ENCODE assay signal across 2 cellular contexts in the genomic region with DNA sequence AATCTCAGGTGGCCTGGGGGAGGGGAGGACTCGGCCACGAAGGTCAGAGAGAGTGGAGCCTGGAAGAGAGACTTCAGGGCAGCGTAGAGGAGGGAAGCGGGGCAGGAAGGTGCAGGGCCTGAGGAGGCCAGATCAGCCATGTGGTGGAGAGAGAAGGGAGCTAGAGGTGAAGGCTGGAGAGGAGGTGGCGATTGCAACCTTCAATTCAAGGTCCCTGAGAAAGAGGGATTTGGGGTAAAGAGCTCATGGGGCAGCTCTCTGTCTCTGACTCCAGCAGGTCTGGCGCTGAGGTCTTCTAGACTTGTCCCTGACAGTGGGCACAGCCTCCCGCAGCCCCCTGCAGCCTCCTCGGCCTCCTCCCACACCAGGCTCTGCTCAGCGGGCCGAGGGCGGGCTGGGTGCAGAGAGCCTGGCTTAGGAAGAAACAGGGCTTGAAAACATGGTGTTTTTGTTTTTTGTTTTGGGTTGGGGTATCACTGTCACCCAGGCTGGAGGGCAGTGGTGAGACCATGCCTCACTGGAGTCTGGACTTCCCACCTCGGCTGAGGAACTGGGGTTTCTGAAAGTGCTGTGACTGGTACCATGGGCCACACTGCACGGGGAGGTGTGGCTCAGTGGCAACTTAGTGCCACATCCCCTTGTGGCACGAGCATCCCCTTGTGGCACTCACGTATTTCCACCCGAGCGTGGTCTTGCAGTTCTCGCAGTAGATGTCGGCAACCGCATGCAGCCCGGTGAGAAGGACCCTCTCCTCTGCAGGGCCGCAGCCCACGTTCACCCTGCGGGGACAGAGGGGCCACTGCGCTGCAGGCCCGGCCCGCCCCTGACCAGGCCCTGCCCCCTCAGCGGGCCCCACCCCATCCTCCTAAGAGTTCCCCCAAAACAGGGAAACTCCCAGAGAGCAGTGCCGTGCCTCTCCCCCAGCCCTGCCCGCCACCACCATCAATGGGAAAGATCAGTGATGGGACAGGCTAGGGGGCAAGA.
TF ChIP-seq lines count a peak whose summit lies in the region.

No MANE protein-coding gene starts in this region.

TF ChIP-seq in IMR-90, 13 proteins besides CTCF, POLR2A, EP300 and RAD21:
- no peak for TF ChIP-seq SMC3 (IDR thresholded peaks at IDR 0.05; ENCODE audit: low read depth, low read length)
- no peak for TF ChIP-seq NFE2L2 (IDR thresholded peaks at IDR 0.05; ENCODE audit: low read depth, low read length)
- no peak for TF ChIP-seq CHD1 (IDR thresholded peaks at IDR 0.05; ENCODE audit: low read depth, low read length)
- TF ChIP-seq RCOR1 (IDR thresholded peaks at IDR 0.05; ENCODE audit: insufficient replicate concordance, low read length) = no peak
- TF ChIP-seq, protein P1, sequence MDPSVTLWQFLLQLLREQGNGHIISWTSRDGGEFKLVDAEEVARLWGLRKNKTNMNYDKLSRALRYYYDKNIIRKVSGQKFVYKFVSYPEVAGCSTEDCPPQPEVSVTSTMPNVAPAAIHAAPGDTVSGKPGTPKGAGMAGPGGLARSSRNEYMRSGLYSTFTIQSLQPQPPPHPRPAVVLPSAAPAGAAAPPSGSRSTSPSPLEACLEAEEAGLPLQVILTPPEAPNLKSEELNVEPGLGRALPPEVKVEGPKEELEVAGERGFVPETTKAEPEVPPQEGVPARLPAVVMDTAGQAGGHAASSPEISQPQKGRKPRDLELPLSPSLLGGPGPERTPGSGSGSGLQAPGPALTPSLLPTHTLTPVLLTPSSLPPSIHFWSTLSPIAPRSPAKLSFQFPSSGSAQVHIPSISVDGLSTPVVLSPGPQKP (IDR thresholded peaks at IDR 0.05; ENCODE audit: borderline replicate concordance, low read depth, low read length) = no peak

TF ChIP-seq in H1, 55 proteins besides CTCF, POLR2A, EP300 and RAD21:
- TF ChIP-seq BCL11A (IDR thresholded peaks at IDR 0.05; ENCODE audit: low read depth in 2 of 2, low read length in 2 of 2) = no peak
- TF ChIP-seq E2F6 (IDR thresholded peaks at IDR 0.05) = no peak
- no peak for TF ChIP-seq CBX8 (IDR thresholded peaks at IDR 0.05; ENCODE audit: borderline replicate concordance, low read depth, low read length)
- no peak for TF ChIP-seq KDM4A (IDR thresholded peaks at IDR 0.05; ENCODE audit: low read depth, low read length, severe bottlenecking)
- no peak for TF ChIP-seq BRCA1 (IDR thresholded peaks at IDR 0.05; ENCODE audit: low read depth, low read length)
- TF ChIP-seq, protein P2, sequence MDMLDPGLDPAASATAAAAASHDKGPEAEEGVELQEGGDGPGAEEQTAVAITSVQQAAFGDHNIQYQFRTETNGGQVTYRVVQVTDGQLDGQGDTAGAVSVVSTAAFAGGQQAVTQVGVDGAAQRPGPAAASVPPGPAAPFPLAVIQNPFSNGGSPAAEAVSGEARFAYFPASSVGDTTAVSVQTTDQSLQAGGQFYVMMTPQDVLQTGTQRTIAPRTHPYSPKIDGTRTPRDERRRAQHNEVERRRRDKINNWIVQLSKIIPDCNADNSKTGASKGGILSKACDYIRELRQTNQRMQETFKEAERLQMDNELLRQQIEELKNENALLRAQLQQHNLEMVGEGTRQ (IDR thresholded peaks at IDR 0.05; ENCODE audit: low read length) = no peak
- no peak for TF ChIP-seq TAF7 (optimal IDR thresholded peaks at IDR 0.05; ENCODE audit: borderline replicate concordance, low read depth, low read length)
- no peak for TF ChIP-seq ASH2L (IDR thresholded peaks at IDR 0.05; ENCODE audit: low read length)
- TF ChIP-seq HDAC2 (IDR thresholded peaks at IDR 0.05; ENCODE audit: borderline replicate concordance in 1 of 2, low read depth in 2 of 2, low read length in 2 of 2) = no peak
- TF ChIP-seq RFX5 (IDR thresholded peaks at IDR 0.05; ENCODE audit: borderline replicate concordance, low read depth, low read length) = no peak
- no peak for TF ChIP-seq EZH2 (IDR thresholded peaks at IDR 0.05; ENCODE audit: low read depth, low read length, severe bottlenecking)
- no peak for TF ChIP-seq SP4 (IDR thresholded peaks at IDR 0.05; ENCODE audit: low read length)
- no peak for TF ChIP-seq SIN3A (conservative IDR thresholded peaks at IDR 0.05 in 1 of 2, IDR thresholded peaks at IDR 0.05 in 1 of 2; ENCODE audit: low read depth in 1 of 2, low read length in 2 of 2)
- no peak for TF ChIP-seq RBBP5 (IDR thresholded peaks at IDR 0.05; ENCODE audit: borderline replicate concordance, low read depth, low read length)
- TF ChIP-seq POU5F1 (IDR thresholded peaks at IDR 0.05; ENCODE audit: low read depth, low read length) = no peak
TF ChIP-seq in H1: peak in this region for 0.
